1 cellular context compared by ENCODE assay signal in the genomic region with DNA sequence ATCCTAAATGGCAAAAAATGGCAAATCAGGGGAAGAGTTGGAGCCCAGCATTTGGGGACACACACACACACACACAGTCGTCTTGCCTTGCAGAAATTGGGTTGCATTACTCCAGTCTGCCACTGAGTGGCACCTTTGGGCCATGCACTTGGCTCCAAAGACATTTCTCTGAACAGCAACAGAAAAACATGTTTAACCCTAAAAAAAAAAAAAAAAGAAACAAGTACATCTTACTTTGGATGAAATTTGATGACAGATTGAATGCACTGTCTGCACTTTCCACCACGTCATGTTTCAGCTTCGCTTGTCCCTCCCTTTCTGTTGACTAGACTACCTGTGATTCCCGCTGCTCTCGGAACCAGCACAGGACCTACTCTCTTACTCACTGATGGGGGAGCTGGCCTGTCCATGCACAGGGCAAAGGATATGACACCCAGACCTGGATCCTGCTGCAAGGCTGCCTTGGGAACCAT.
TF ChIP-seq lines count a peak whose summit lies in the region.

No MANE protein-coding gene starts in this region.

TF ChIP-seq in K562, 482 proteins besides CTCF, POLR2A, EP300 and RAD21 (continued from another document):
- TF ChIP-seq, protein P1, sequence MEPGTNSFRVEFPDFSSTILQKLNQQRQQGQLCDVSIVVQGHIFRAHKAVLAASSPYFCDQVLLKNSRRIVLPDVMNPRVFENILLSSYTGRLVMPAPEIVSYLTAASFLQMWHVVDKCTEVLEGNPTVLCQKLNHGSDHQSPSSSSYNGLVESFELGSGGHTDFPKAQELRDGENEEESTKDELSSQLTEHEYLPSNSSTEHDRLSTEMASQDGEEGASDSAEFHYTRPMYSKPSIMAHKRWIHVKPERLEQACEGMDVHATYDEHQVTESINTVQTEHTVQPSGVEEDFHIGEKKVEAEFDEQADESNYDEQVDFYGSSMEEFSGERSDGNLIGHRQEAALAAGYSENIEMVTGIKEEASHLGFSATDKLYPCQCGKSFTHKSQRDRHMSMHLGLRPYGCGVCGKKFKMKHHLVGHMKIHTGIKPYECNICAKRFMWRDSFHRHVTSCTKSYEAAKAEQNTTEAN (CRISPR knock-in tag; IDR thresholded peaks at IDR 0.05): no peak
- TF ChIP-seq HDGF (IDR thresholded peaks at IDR 0.05) (no peak), PREB (CRISPR knock-in tag; IDR thresholded peaks at IDR 0.05) (no peak), ZNF551 (CRISPR knock-in tag; IDR thresholded peaks at IDR 0.05) (no peak), TAL1 (IDR thresholded peaks at IDR 0.05) (no peak), ZNF696 (CRISPR knock-in tag; conservative IDR thresholded peaks at IDR 0.05) (no peak), SMC3 (conservative IDR thresholded peaks at IDR 0.05; ENCODE audit: insufficient read depth, low read depth, low read length) (peak; percentile 79), ZNF717 (CRISPR knock-in tag; IDR thresholded peaks at IDR 0.05) (no peak), PRPF4 (IDR thresholded peaks at IDR 0.05; ENCODE audit: insufficient read depth, low read depth, low read length, poor library complexity, severe bottlenecking) (no peak), FOXA1 (IDR thresholded peaks at IDR 0.05; ENCODE audit: borderline replicate concordance) (no peak), ZC3H8 (IDR thresholded peaks at IDR 0.05) (no peak), GATAD2B (IDR thresholded peaks at IDR 0.05; ENCODE audit: borderline replicate concordance) (no peak), CHAMP1 (IDR thresholded peaks at IDR 0.05) (no peak), FOXA3 (CRISPR knock-in tag; conservative IDR thresholded peaks at IDR 0.05 in 1 of 2, IDR thresholded peaks at IDR 0.05 in 1 of 2) (no peak), STAG1 (CRISPR knock-in tag; IDR thresholded peaks at IDR 0.05; ENCODE audit: borderline replicate concordance) (peak; percentile 77; the same call in 1 of the 2 replicates), TRIM28 (IDR thresholded peaks at IDR 0.05) (no peak), FOXJ2 (tag; IDR thresholded peaks at IDR 0.05) (no peak), PHB2 (IDR thresholded peaks at IDR 0.05; ENCODE audit: low read depth) (no peak), POLR2AphosphoS5 (IDR thresholded peaks at IDR 0.05; ENCODE audit: control insufficient read depth, insufficient read depth, low read depth, low read length) (no peak), XRCC3 (IDR thresholded peaks at IDR 0.05) (no peak), DEAF1 (CRISPR knock-in tag; IDR thresholded peaks at IDR 0.05) (peak; percentile 47; the same call in 1 of the 2 replicates), ZNF124 (CRISPR knock-in tag; IDR thresholded peaks at IDR 0.05) (no peak), HNRNPLL (IDR thresholded peaks at IDR 0.05; ENCODE audit: low read depth, low read length, poor library complexity, severe bottlenecking) (no peak), ZNF140 (CRISPR knock-in tag; IDR thresholded peaks at IDR 0.05) (no peak), LEF1 (IDR thresholded peaks at IDR 0.05) (no peak)
- TF ChIP-seq, protein P2, sequence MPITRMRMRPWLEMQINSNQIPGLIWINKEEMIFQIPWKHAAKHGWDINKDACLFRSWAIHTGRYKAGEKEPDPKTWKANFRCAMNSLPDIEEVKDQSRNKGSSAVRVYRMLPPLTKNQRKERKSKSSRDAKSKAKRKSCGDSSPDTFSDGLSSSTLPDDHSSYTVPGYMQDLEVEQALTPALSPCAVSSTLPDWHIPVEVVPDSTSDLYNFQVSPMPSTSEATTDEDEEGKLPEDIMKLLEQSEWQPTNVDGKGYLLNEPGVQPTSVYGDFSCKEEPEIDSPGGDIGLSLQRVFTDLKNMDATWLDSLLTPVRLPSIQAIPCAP (CRISPR knock-in tag; IDR thresholded peaks at IDR 0.05; ENCODE audit: borderline replicate concordance): no peak
- TF ChIP-seq, protein P3, sequence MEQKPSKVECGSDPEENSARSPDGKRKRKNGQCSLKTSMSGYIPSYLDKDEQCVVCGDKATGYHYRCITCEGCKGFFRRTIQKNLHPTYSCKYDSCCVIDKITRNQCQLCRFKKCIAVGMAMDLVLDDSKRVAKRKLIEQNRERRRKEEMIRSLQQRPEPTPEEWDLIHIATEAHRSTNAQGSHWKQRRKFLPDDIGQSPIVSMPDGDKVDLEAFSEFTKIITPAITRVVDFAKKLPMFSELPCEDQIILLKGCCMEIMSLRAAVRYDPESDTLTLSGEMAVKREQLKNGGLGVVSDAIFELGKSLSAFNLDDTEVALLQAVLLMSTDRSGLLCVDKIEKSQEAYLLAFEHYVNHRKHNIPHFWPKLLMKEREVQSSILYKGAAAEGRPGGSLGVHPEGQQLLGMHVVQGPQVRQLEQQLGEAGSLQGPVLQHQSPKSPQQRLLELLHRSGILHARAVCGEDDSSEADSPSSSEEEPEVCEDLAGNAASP (IDR thresholded peaks at IDR 0.05): no peak
- TF ChIP-seq, protein P4, sequence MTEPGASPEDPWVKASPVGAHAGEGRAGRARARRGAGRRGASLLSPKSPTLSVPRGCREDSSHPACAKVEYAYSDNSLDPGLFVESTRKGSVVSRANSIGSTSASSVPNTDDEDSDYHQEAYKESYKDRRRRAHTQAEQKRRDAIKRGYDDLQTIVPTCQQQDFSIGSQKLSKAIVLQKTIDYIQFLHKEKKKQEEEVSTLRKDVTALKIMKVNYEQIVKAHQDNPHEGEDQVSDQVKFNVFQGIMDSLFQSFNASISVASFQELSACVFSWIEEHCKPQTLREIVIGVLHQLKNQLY (CRISPR knock-in tag; conservative IDR thresholded peaks at IDR 0.05): no peak
